ENCODE assay signal across 31 cellular contexts in the genomic region with DNA sequence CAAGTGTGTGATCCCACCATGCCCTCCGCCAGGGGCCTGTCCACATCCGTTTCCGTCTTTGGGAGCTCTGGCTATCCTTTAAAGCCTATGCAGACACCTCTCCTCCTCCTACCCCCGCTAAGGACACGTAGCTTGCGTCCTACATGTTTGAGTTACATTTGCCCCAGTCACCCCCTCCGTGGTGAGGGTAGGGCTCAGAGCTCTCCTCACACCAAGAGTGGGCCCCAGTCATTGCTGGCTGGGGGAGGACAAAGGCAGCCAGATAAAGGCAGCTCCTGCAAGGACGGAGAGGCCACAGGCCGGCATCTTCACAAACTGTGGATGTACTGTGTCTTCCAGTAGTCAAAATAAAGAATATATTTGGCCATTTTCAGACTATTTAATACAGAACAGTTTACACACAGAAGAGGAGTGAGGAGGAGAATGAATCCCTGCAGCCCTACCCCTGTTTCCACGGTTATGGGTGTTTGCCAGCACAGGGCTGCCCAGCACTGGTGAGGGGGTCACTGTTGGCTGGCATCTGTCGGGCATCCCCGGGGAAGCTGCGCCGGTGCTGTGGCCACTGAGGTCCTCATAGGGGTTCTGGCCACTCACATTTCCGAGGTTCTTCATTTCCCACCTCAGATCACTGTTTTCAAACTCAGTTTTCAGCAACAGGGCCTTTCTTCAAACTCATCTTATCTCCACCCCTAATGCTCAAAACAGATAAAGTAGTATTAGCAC.
"Had no signal": no experiment of that assay in that cellular context is flagged by ENCODE, and none has a peak within 500 bp of the region (broad histone marks: within the 10 kb centered on the region; RNA-seq: fewer than 3 reads in every experiment).

No MANE protein-coding gene starts in this region.

- ATAC-seq: activated CD8-positive, alpha-beta T cell treated with anti-CD3 and anti-CD28 coated beads, Interleukin-2, amount 10 ng/mL, durations not matched to agents 7 days and 5 days; K562; Panc1 had no signal

- DNase-seq: activated B cell treated with CpG ODN at 0.5 μM for 24 hours; activated CD4-positive, alpha-beta T cell treated with anti-CD3 and anti-CD28 coated beads for 48 hours; activated CD4-positive, alpha-beta T cell treated with anti-CD3 and anti-CD28 coated beads, Interleukin-2, amount 50 U/mL, for 4 hours; activated CD4-positive, CD25-positive, alpha-beta regulatory T cell treated with anti-CD3 and anti-CD28 coated beads, Interleukin-2, amount 50 U/mL, for 72 hours; activated CD8-positive, alpha-beta T cell treated with anti-CD3 and anti-CD28 coated beads, Interleukin-2, amount 10 ng/mL, durations not matched to agents 7 days and 5 days; activated gamma-delta T cell; activated naive CD4-positive, alpha-beta T cell treated with Interleukin-2 at 50 U/mL for 16 hours; activated T-cell treated with anti-CD3 and anti-CD28 coated beads, Interleukin-2, amount 50 U/mL, for 24 hours; anterior cingulate cortex; caudate nucleus; cerebellar nuclear complex; Karpas-422; NCI-H1105; NCI-H1417 treated with DMSO at 0.1 percent for 48 hours; NCI-H187 treated with DMSO at 0.1 percent for 48 hours; NCI-H2081; NCI-H2171 treated with DMSO at 0.1 percent for 48 hours; NCI-H226; NCI-H446 treated with DMSO at 0.1 percent for 48 hours; NCI-H524; Right ventricle myocardium superior; SW 1271; T-helper 1 cell; T-helper 2 cell; T-helper 9 cell had no signal

- H3K4me3 ChIP-seq: K562 had no signal

- H3K27ac ChIP-seq: VCaP had no signal

- H3K9me3 Mint-ChIP-seq: activated B cell treated with CpG ODN at 0.5 μM for 24 hours; activated T-cell treated with anti-CD3 and anti-CD28 coated beads, Interleukin-2, amount 50 U/mL, for 24 hours had no signal

- H3K4me3 Mint-ChIP-seq: activated B cell treated with CpG ODN at 0.5 μM for 24 hours; activated CD8-positive, alpha-beta T cell treated with anti-CD3 and anti-CD28 coated beads, Interleukin-2, amount 10 ng/mL, durations not matched to agents 7 days and 5 days; activated naive CD4-positive, alpha-beta T cell treated with anti-CD3 and anti-CD28 coated beads, Interleukin-2, amount 50 U/mL, for 24 hours; activated T-cell treated with anti-CD3 and anti-CD28 coated beads, Interleukin-2, amount 50 U/mL, for 24 hours; brain had no signal

- H3K36me3 Mint-ChIP-seq: activated naive CD4-positive, alpha-beta T cell treated with anti-CD3 and anti-CD28 coated beads, Interleukin-2, amount 50 U/mL, for 24 hours; brain had no signal

- H3K27ac Mint-ChIP-seq: activated B cell treated with CpG ODN at 0.5 μM for 24 hours; activated CD8-positive, alpha-beta T cell treated with anti-CD3 and anti-CD28 coated beads, Interleukin-2, amount 10 ng/mL, durations not matched to agents 7 days and 5 days; activated naive CD4-positive, alpha-beta T cell treated with anti-CD3 and anti-CD28 coated beads, Interleukin-2, amount 50 U/mL, for 24 hours; activated T-cell treated with anti-CD3 and anti-CD28 coated beads, Interleukin-2, amount 50 U/mL, for 24 hours; activated T-helper 2 cell treated with anti-CD3 and anti-CD28 coated beads, Interferon-gamma antibody, Interleukin-2, Interleukin-4, amounts not matched to agents 10 μg/mL and 5 μg/mL and 100 μg/mL, durations not matched to agents 14 hours and 24 hours and 36 hours; brain had no signal

- H3K4me1 Mint-ChIP-seq: activated B cell treated with CpG ODN at 0.5 μM for 24 hours; activated naive CD4-positive, alpha-beta T cell treated with anti-CD3 and anti-CD28 coated beads, Interleukin-2, amount 50 U/mL, for 24 hours had no signal
